17 cellular contexts compared by ENCODE assay signal in the genomic region with DNA sequence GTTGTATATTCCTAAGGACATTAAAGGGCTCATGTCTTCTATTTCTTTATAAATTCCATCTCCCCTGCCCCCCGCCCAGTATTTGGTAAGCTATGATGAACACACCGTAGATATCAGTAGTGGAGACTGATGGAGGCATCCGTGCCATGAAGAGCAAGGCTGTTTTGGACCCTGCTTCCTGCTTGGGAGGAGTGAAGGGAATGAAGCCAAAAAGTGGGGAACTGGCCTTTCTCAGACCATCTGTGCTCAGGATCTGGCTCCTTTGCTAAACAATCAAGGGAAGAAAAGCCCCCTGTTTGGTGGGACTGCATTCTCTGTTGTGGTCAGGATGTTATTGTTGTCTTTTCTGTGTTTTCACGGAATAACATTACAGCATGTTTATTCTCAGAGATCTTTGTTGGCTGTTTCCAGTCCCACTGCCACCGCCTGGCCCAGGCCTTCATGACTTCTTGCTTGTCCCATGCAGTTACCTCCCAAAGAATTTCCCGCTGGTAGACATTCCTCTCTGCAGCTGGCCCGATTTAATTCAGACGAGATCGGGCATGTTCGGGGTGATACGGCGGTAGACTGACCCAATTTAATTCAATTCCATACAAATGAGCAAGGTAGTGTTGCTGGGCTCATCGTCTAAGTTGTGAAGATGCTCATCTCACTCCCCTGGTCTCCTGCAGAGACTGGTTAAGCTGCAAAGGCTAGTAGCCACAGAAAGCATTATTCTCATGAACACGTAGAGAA.
"Had no signal": no experiment of that assay in that cellular context is flagged by ENCODE, and none has a peak within 500 bp of the region (broad histone marks: within the 10 kb centered on the region; RNA-seq: fewer than 3 reads in every experiment).

No MANE protein-coding gene starts in this region.

- FAIRE-seq: endothelial cell of umbilical vein had no signal

- H3K4me3 ChIP-seq: ascending aorta, cardiac muscle cell, gastrocnemius medialis, upper lobe of left lung had no signal

- H3K27ac ChIP-seq: ascending aorta, cardiac muscle cell, gastrocnemius medialis, upper lobe of left lung had no signal

- H3K9me3 ChIP-seq: ascending aorta, gastrocnemius medialis, upper lobe of left lung had no signal

- ATAC-seq: activated CD4-positive, CD25-positive, alpha-beta regulatory T cell treated with anti-CD3 and anti-CD28 coated beads, Interleukin-2, amount 50 U/mL, for 24 hours; activated naive CD8-positive, alpha-beta T cell treated with anti-CD3 and anti-CD28 coated beads, Interleukin-2, amount 50 U/mL, for 24 hours; gastrocnemius medialis; left lobe of liver; sciatic nerve; T-cell had no signal

- DNase-seq: activated CD4-positive, alpha-beta T cell treated with anti-CD3 and anti-CD28 coated beads, Interleukin-2, amount 50 U/mL, for 48 hours; activated naive CD4-positive, alpha-beta T cell treated with anti-CD3 and anti-CD28 coated beads for 36 hours; activated naive CD8-positive, alpha-beta T cell treated with anti-CD3 and anti-CD28 coated beads, Interleukin-2, amount 50 U/mL, for 24 hours; cortex of kidney; effector CD4-positive, alpha-beta T cell; gastrocnemius medialis; islet precursor cell; mesenchymal stem cell; T-cell; T-helper 9 cell; upper lobe of left lung had no signal

- H3K27me3 ChIP-seq: ascending aorta, cardiac muscle cell, gastrocnemius medialis, upper lobe of left lung had no signal

- H3K36me3 ChIP-seq: ascending aorta, cardiac muscle cell, gastrocnemius medialis, upper lobe of left lung had no signal

- H3K4me1 ChIP-seq: gastrocnemius medialis had no signal
